ENCODE assay signal across 1 cellular context in genomic region chr1:82778612-82779011, GRCh38.
TF ChIP-seq lines count a peak whose summit lies in the region.

No MANE protein-coding gene starts in this region.

TF ChIP-seq in liver, 16 proteins besides CTCF, POLR2A, EP300 and RAD21 (continued from another document):
- TF ChIP-seq REST (IDR thresholded peaks at IDR 0.05) (no peak), EGR1 (IDR thresholded peaks at IDR 0.05; ENCODE audit: low read depth in 2 of 2) (no peak), GABPA (IDR thresholded peaks at IDR 0.05 in 1 of 2, conservative IDR thresholded peaks at IDR 0.05 in 1 of 2) (no peak), FOXA2 (IDR thresholded peaks at IDR 0.05) (no peak), NR2F2 (IDR thresholded peaks at IDR 0.05) (no peak), ATF3 (IDR thresholded peaks at IDR 0.05) (no peak), FOXA1 (IDR thresholded peaks at IDR 0.05) (no peak), SP1 (IDR thresholded peaks at IDR 0.05) (no peak), JUND (IDR thresholded peaks at IDR 0.05) (no peak), YY1 (IDR thresholded peaks at IDR 0.05) (no peak), MAX (IDR thresholded peaks at IDR 0.05) (no peak), HNF4G (IDR thresholded peaks at IDR 0.05) (no peak), RXRA (IDR thresholded peaks at IDR 0.05) (no peak)
